In genomic region chr5:103562084-103562452, GRCh38 we compare ENCODE assay signal across 8 cellular contexts. TPM values are rescaled to one million over a fixed set of nuclear protein-coding genes. Genes with fewer than 3 reads are reported as not detected.
DNase-seq lines count a peak whose midpoint lies in the region; ATAC-seq and TF ChIP-seq lines count a peak whose summit lies in the region.

No MANE protein-coding gene starts in this region.

- H3K4me3 ChIP-seq in brain microvascular endothelial cell (ENCODE audit: low read depth, low read length) (peak overlapping the region; percentile 79), urinary bladder (ENCODE audit: low read depth, low read length) (peak overlapping the region; percentile 56)

- in situ Hi-C loops in brain microvascular endothelial cell (cut with HindIII; ENCODE audit: low pct_ligation_motif_present, low sequenced_read_pairs) = no loop called here

- DNase-seq in AG08395 (ENCODE audit: low spot score) = peak; percentile 7
- peak; percentile 4 for DNase-seq in brain microvascular endothelial cell
- peak; percentile 43 for DNase-seq in medulla oblongata (ENCODE audit: extremely low spot score)
- no peak for DNase-seq in NCI-H2227 (lab: John Stamatoyannopoulos, UW; ENCODE audit: unreplicated experiment)
- no peak for DNase-seq in stimulated activated CD4-positive, alpha-beta T cell treated with anti-CD3 and anti-CD28 coated beads, Interleukin-4, amount 100 ng/mL, for 4 hours

- 14% methylated on average over 10 of the region's 10 CpGs for WGBS in urinary bladder

- no peaks in the 10 kb centered on the region for H3K36me3 ChIP-seq in brain microvascular endothelial cell (replicated peaks)
- H3K36me3 ChIP-seq in urinary bladder (ENCODE audit: insufficient read depth) = peaks cover 1% of the 10 kb centered on the region

- H3K4me1 ChIP-seq in urinary bladder (ENCODE audit: insufficient read depth) = no peaks in the 10 kb centered on the region

- H3K27ac ChIP-seq in brain microvascular endothelial cell (peak overlapping the region; percentile 94), urinary bladder (ENCODE audit: low read depth) (peak overlapping the region; percentile 90)

- no peaks in the 10 kb centered on the region for H3K27me3 ChIP-seq in brain microvascular endothelial cell (replicated peaks)

- TF ChIP-seq CTCF in brain microvascular endothelial cell (IDR thresholded peaks at IDR 0.05; ENCODE audit: low read depth, low read length, missing control alignments) = no peak

- ATAC-seq in GM19438 (IDR thresholded peaks at IDR 0.05; ENCODE audit: low read depth, unreplicated experiment) (peak; percentile 57), HG03460 (IDR thresholded peaks at IDR 0.05; ENCODE audit: unreplicated experiment) (peak; percentile 51)

RNA-seq across cellular contexts. Expression of gene NUDT12, which starts 0.5 kb away (rescaled TPM):
- total RNA-seq in urinary bladder = 32.1 TPM
- 8.2 TPM for polyA plus RNA-seq in urinary bladder

Comparison
In these comparisons a context has a peak if more than half of its experiments do, and no peak if none do; other contexts are left out.
1. DNase-seq: peak in AG08395 (single experiment), brain microvascular endothelial cell (single experiment) and medulla oblongata (single experiment); none in NCI-H2227 (single experiment) and stimulated activated CD4-positive, alpha-beta T cell treated with anti-CD3 and anti-CD28 coated beads, Interleukin-4, amount 100 ng/mL, for 4 hours (0 of 2).